ENCODE assay signal across 8 cellular contexts in genomic region chr12:104303538-104304151, GRCh38. TPM values are rescaled to one million over a fixed set of nuclear protein-coding genes. Genes with fewer than 3 reads are reported as not detected.
A peak's percentile ranks its signal among the peaks of the same experiment; 100 is the strongest.
DNase-seq lines count a peak whose midpoint lies in the region; ATAC-seq and TF ChIP-seq lines count a peak whose summit lies in the region.

TSS of gene EID3 (plus strand) at chr12:104303739. CDS start at chr12:104303935, 196 bp downstream.

- H3K27ac Mint-ChIP-seq in activated CD4-positive, alpha-beta memory T cell treated with anti-CD3 and anti-CD28 coated beads for 36 hours: peak within 1 kb of the TSS; percentile 93
- no peak within 1 kb of the TSS for H3K27ac Mint-ChIP-seq in Caco-2 (ENCODE audit: unreplicated experiment)

- BruUV-seq in Caco-2 (replicated peaks; lab: Mats Ljungman, UMichigan): no TSS peak

- CTCF ChIA-PET in activated CD4-positive, alpha-beta memory T cell treated with anti-CD3 and anti-CD28 coated beads for 36 hours (lab: Charles Lee): interaction anchor here (0.6 to 2.4 kb wide), 8 partner anchors 8 to 90 kb away, joined by 3 to 18 read pairs (median 4); partner anchors contain the start of gene TXNRD1
- CTCF ChIA-PET in Caco-2 (lab: Charles Lee): no interaction called here

- no peaks in the 10 kb centered on the region for H3K36me3 ChIP-seq in Caco-2 (ENCODE audit: control insufficient read depth, insufficient read depth, low read length)

- DNase-seq in activated CD4-positive, alpha-beta memory T cell treated with anti-CD3 and anti-CD28 coated beads for 36 hours: peak; percentile 94
- DNase-seq in dermis blood vessel endothelial cell (peak; percentile 91), left lobe of liver (ENCODE audit: low spot score) (peak; percentile 79), NCI-H146 (lab: John Stamatoyannopoulos, UW) (no peak), Caco-2 (no peak)
- DNase-seq in stimulated activated CD4-positive, alpha-beta T cell treated with anti-CD3 and anti-CD28 coated beads, Interleukin-2, amount 100 ng/mL, for 24 hours: peak; percentile 89 to 93

- H3K4me1 Mint-ChIP-seq in activated CD4-positive, alpha-beta memory T cell treated with anti-CD3 and anti-CD28 coated beads for 36 hours (ENCODE audit: low read depth): peaks cover 60% of the 10 kb centered on the region
- peaks cover 32% of the 10 kb centered on the region for H3K4me1 Mint-ChIP-seq in Caco-2 (ENCODE audit: low read depth, unreplicated experiment)

- peak; percentile 97 for ATAC-seq in GM19025 (IDR thresholded peaks at IDR 0.05; ENCODE audit: low read depth, unreplicated experiment)
- ATAC-seq in HG03175 (IDR thresholded peaks at IDR 0.05; ENCODE audit: unreplicated experiment): peak; percentile 95
- peak; percentile 95 for ATAC-seq in left lobe of liver

- H3K4me1 ChIP-seq in Caco-2: peaks cover 20% of the 10 kb centered on the region

- no peaks in the 10 kb centered on the region for H3K9me3 Mint-ChIP-seq in activated CD4-positive, alpha-beta memory T cell treated with anti-CD3 and anti-CD28 coated beads for 36 hours
- H3K9me3 Mint-ChIP-seq in Caco-2 (ENCODE audit: unreplicated experiment): no peaks in the 10 kb centered on the region

- no peaks in the 10 kb centered on the region for H3K27me3 Mint-ChIP-seq in activated CD4-positive, alpha-beta memory T cell treated with anti-CD3 and anti-CD28 coated beads for 36 hours
- no peaks in the 10 kb centered on the region for H3K27me3 Mint-ChIP-seq in Caco-2 (ENCODE audit: insufficient read depth, unreplicated experiment)

- intact Hi-C loops in activated CD4-positive, alpha-beta memory T cell treated with anti-CD3 and anti-CD28 coated beads for 36 hours (cut with micrococcal nuclease): loop anchor here (1.0 to 5.0 kb wide), 4 partner anchors 15 to 166 kb away; partner anchors contain the start of genes CHST11, NFYB and TXNRD1
- intact Hi-C loops in Caco-2 (cut with micrococcal nuclease; ENCODE audit: unreplicated experiment): no loop called here

- peak within 1 kb of the TSS; percentile 89 for H3K4me3 Mint-ChIP-seq in activated CD4-positive, alpha-beta memory T cell treated with anti-CD3 and anti-CD28 coated beads for 36 hours
- H3K4me3 Mint-ChIP-seq in Caco-2 (ENCODE audit: unreplicated experiment): no peak within 1 kb of the TSS

- POLR2A ChIA-PET in activated CD4-positive, alpha-beta memory T cell treated with anti-CD3 and anti-CD28 coated beads for 36 hours (lab: Charles Lee): interaction anchor here (0.6 to 3.4 kb wide), 3 partner anchors 8 to 91 kb away, joined by 3 to 46 read pairs (median 5); no protein-coding TSS in a partner anchor
- POLR2A ChIA-PET in Caco-2 (lab: Charles Lee): no interaction called here

- H3K36me3 Mint-ChIP-seq in activated CD4-positive, alpha-beta memory T cell treated with anti-CD3 and anti-CD28 coated beads for 36 hours: peaks cover 28% of the 10 kb centered on the region
- H3K36me3 Mint-ChIP-seq in Caco-2 (ENCODE audit: insufficient read depth, unreplicated experiment): peaks cover 72% of the 10 kb centered on the region

- no peaks in the 10 kb centered on the region for H3K9me3 ChIP-seq in Caco-2

- TF ChIP-seq CTCF in Caco-2 (IDR thresholded peaks at IDR 0.05; ENCODE audit: insufficient read depth in 1 of 2, low read depth in 1 of 2, low read length in 1 of 2, severe bottlenecking in 1 of 2, unreplicated experiment in 1 of 2): no peak

- no peaks in the 10 kb centered on the region for H3K27me3 ChIP-seq in Caco-2 (replicated peaks; ENCODE audit: control insufficient read depth, insufficient read depth, low read length)

- H3K4me3 ChIP-seq in Caco-2 (ENCODE audit: low read depth, low read length): no peak within 1 kb of the TSS

RNA-seq across cellular contexts. Expression of gene EID3, which starts in this region (rescaled TPM):
- 1 to 10 TPM; 4.7 TPM for total RNA-seq in activated CD4-positive, alpha-beta memory T cell treated with anti-CD3 and anti-CD28 coated beads for 36 hours
- total RNA-seq in dermis blood vessel endothelial cell: 5.4 and 6.8 TPM in 2 replicates
- 1.4 TPM for total RNA-seq in left lobe of liver
- 2.0 and 3.2 TPM in 2 replicates for total RNA-seq in Caco-2 (2022)

Comparison
In these comparisons a context has a peak if more than half of its experiments do, and no peak if none do; other contexts are left out.
1. DNase-seq: peak in activated CD4-positive, alpha-beta memory T cell treated with anti-CD3 and anti-CD28 coated beads for 36 hours (single experiment), dermis blood vessel endothelial cell (single experiment), left lobe of liver (single experiment) and stimulated activated CD4-positive, alpha-beta T cell treated with anti-CD3 and anti-CD28 coated beads, Interleukin-2, amount 100 ng/mL, for 24 hours (2 of 2); none in NCI-H146 (single experiment) and Caco-2 (0 of 2).
2. Peak in every context shown above with its lines, with median percentiles within 50 percentile points of each other: ATAC-seq.